In genomic region chr17:58121925-58122324, GRCh38 we compare ENCODE assay signal across 9 cellular contexts. TPM values are rescaled to one million over a fixed set of nuclear protein-coding genes. Genes with fewer than 3 reads are reported as not detected.
DNase-seq lines count a peak whose midpoint lies in the region; ATAC-seq, FAIRE-seq and TF ChIP-seq lines count a peak whose summit lies in the region.
"Had no signal": no experiment of that assay in that cellular context is flagged by ENCODE, and none has a peak within 500 bp of the region (broad histone marks: within the 10 kb centered on the region; RNA-seq: fewer than 3 reads in every experiment).

No MANE protein-coding gene starts in this region.

- TF ChIP-seq CTCF in natural killer cell (IDR thresholded peaks at IDR 0.05) (peak; percentile 54), kidney (IDR thresholded peaks at IDR 0.05; ENCODE audit: borderline replicate concordance, extremely low read depth, insufficient read depth) (peak; percentile 13)

- intact Hi-C loops in natural killer cell (cut with micrococcal nuclease): loop anchor here (1.0 kb wide), 1 partner anchor 50 kb away; no protein-coding TSS in a partner anchor
- intact Hi-C loops in kidney (cut with DNase I): no loop called here
- intact Hi-C loops in left cardiac atrium (cut with DNase I): no loop called here

- no peak overlapping the region for H3K9ac ChIP-seq in kidney (ENCODE audit: low read length in 2 of 2)

- no peak for DNase-seq in natural killer cell
- DNase-seq in natural killer cell treated with Interleukin-12 subunit alpha and Interleukin-12 subunit beta and Interleukin-15 and Interleukin-18, amount 100 ng/mL, for 72 hours (ENCODE audit: low spot score): no peak
- DNase-seq in NCI-H146 (lab: John Stamatoyannopoulos, UW): peak; percentile 38
- peak; percentile 58 for DNase-seq in activated CD8-positive, alpha-beta T cell treated with anti-CD3 and anti-CD28 coated beads, Interleukin-2, amount 10 ng/mL, durations not matched to agents 7 days and 5 days
- DNase-seq in kidney: no peak
- DNase-seq in left cardiac atrium: no peak

- no peaks in the 10 kb centered on the region for H3K4me1 ChIP-seq in kidney (ENCODE audit: control insufficient read depth in 1 of 2, insufficient read depth in 1 of 2, low read depth in 1 of 2, low read length in 2 of 2)

- no peak overlapping the region for H3K4me3 Mint-ChIP-seq in natural killer cell
- H3K4me3 Mint-ChIP-seq in natural killer cell treated with Interleukin-12 subunit alpha and Interleukin-12 subunit beta and Interleukin-15 and Interleukin-18, amount 100 ng/mL, for 72 hours: no peak overlapping the region
- H3K4me3 Mint-ChIP-seq in activated CD8-positive, alpha-beta T cell treated with anti-CD3 and anti-CD28 coated beads, Interleukin-2, amount 10 ng/mL, durations not matched to agents 7 days and 5 days: no peak overlapping the region

- H3K36me3 ChIP-seq in kidney (ENCODE audit: control insufficient read depth in 1 of 2, insufficient read depth in 2 of 2, low read length in 2 of 2): no peaks in the 10 kb centered on the region

- H3K27me3 Mint-ChIP-seq in natural killer cell (ENCODE audit: low read depth in 2 of 2): peaks cover 0 to 15% of the 10 kb centered on the region in 2 donors
- peaks cover 8 to 22% of the 10 kb centered on the region in 2 donors for H3K27me3 Mint-ChIP-seq in natural killer cell treated with Interleukin-12 subunit alpha and Interleukin-12 subunit beta and Interleukin-15 and Interleukin-18, amount 100 ng/mL, for 72 hours
- H3K27me3 Mint-ChIP-seq in activated CD8-positive, alpha-beta T cell treated with anti-CD3 and anti-CD28 coated beads, Interleukin-2, amount 10 ng/mL, durations not matched to agents 7 days and 5 days (ENCODE audit: low read depth): peaks cover 13% of the 10 kb centered on the region

- POLR2A ChIA-PET in activated CD8-positive, alpha-beta T cell treated with anti-CD3 and anti-CD28 coated beads, Interleukin-2, amount 10 ng/mL, durations not matched to agents 7 days and 5 days (lab: Charles Lee): no interaction called here

- H3K4me3 ChIP-seq in kidney (ENCODE audit: low read length in 2 of 2): no peak overlapping the region

- CTCF ChIA-PET in activated CD8-positive, alpha-beta T cell treated with anti-CD3 and anti-CD28 coated beads, Interleukin-2, amount 10 ng/mL, durations not matched to agents 7 days and 5 days (lab: Charles Lee): interaction anchor here (0.6 to 8.1 kb wide), 16 partner anchors 9 to 242 kb away, joined by 3 to 90 read pairs (median 4); partner anchors contain the start of gene MKS1

- no peak for FAIRE-seq in kidney (lab: Jason Lieb, UNC)
- FAIRE-seq: colon had no signal

- no peaks in the 10 kb centered on the region for H3K9me3 Mint-ChIP-seq in natural killer cell
- H3K9me3 Mint-ChIP-seq in natural killer cell treated with Interleukin-12 subunit alpha and Interleukin-12 subunit beta and Interleukin-15 and Interleukin-18, amount 100 ng/mL, for 72 hours: no peaks in the 10 kb centered on the region
- H3K9me3 Mint-ChIP-seq in activated CD8-positive, alpha-beta T cell treated with anti-CD3 and anti-CD28 coated beads, Interleukin-2, amount 10 ng/mL, durations not matched to agents 7 days and 5 days (ENCODE audit: insufficient read depth): no peaks in the 10 kb centered on the region

- H3K27ac ChIP-seq in kidney (ENCODE audit: low read depth in 2 of 2, low read length in 2 of 2): no peak overlapping the region

- ATAC-seq in natural killer cell: peak; percentile 54 to 76 (median 73)
- no peak for ATAC-seq in natural killer cell treated with Interleukin-12 subunit alpha and Interleukin-12 subunit beta and Interleukin-15 and Interleukin-18, amount 100 ng/mL, for 72 hours
- peak; percentile 75 for ATAC-seq in activated CD8-positive, alpha-beta T cell treated with anti-CD3 and anti-CD28 coated beads, Interleukin-2, amount 10 ng/mL, durations not matched to agents 7 days and 5 days
- ATAC-seq in GM19397 (IDR thresholded peaks at IDR 0.05; ENCODE audit: unreplicated experiment): no peak
- ATAC-seq in HG03175 (IDR thresholded peaks at IDR 0.05; ENCODE audit: unreplicated experiment): no peak
- ATAC-seq in left cardiac atrium: no peak

- H3K9me3 ChIP-seq in kidney (ENCODE audit: control insufficient read depth in 1 of 2, low read length in 2 of 2): no peaks in the 10 kb centered on the region

- no peak overlapping the region for H3K27ac Mint-ChIP-seq in natural killer cell
- H3K27ac Mint-ChIP-seq in natural killer cell treated with Interleukin-12 subunit alpha and Interleukin-12 subunit beta and Interleukin-15 and Interleukin-18, amount 100 ng/mL, for 72 hours: no peak overlapping the region
- no peak overlapping the region for H3K27ac Mint-ChIP-seq in activated CD8-positive, alpha-beta T cell treated with anti-CD3 and anti-CD28 coated beads, Interleukin-2, amount 10 ng/mL, durations not matched to agents 7 days and 5 days

- H3K36me3 Mint-ChIP-seq in natural killer cell: no peaks in the 10 kb centered on the region
- no peaks in the 10 kb centered on the region for H3K36me3 Mint-ChIP-seq in natural killer cell treated with Interleukin-12 subunit alpha and Interleukin-12 subunit beta and Interleukin-15 and Interleukin-18, amount 100 ng/mL, for 72 hours
- no peaks in the 10 kb centered on the region for H3K36me3 Mint-ChIP-seq in activated CD8-positive, alpha-beta T cell treated with anti-CD3 and anti-CD28 coated beads, Interleukin-2, amount 10 ng/mL, durations not matched to agents 7 days and 5 days (ENCODE audit: low read depth)

- H3K4me1 Mint-ChIP-seq in natural killer cell: peaks cover 5 to 7% of the 10 kb centered on the region in 2 donors
- H3K4me1 Mint-ChIP-seq in natural killer cell treated with Interleukin-12 subunit alpha and Interleukin-12 subunit beta and Interleukin-15 and Interleukin-18, amount 100 ng/mL, for 72 hours (ENCODE audit: low read depth in 2 of 2): peaks cover 0 to 3% of the 10 kb centered on the region in 2 donors
- H3K4me1 Mint-ChIP-seq in activated CD8-positive, alpha-beta T cell treated with anti-CD3 and anti-CD28 coated beads, Interleukin-2, amount 10 ng/mL, durations not matched to agents 7 days and 5 days (ENCODE audit: low read depth): peaks cover 4% of the 10 kb centered on the region

RNA-seq across cellular contexts. Expression of gene OR4D1, which starts 26.3 kb away (rescaled TPM):
- total RNA-seq in natural killer cell: 1 to 10 TPM; 1.0 to 1.6 (median 1.2) TPM
- under 1 TPM in 1 of 2 donors, not detected in 1; 0.25 TPM for total RNA-seq in natural killer cell treated with Interleukin-12 subunit alpha and Interleukin-12 subunit beta and Interleukin-15 and Interleukin-18, amount 100 ng/mL, for 72 hours
- total RNA-seq in activated CD8-positive, alpha-beta T cell treated with anti-CD3 and anti-CD28 coated beads, Interleukin-2, amount 10 ng/mL, durations not matched to agents 7 days and 5 days: under 1 TPM; 0.50 TPM
- 0.06 TPM for total RNA-seq in kidney
- polyA plus RNA-seq in kidney (ENCODE audit: insufficient read depth, low read depth, low replicate concordance): not detected
- not detected for total RNA-seq in left cardiac atrium

RNA-seq across cellular contexts. Expression of gene DYNLL2, which starts 38.7 kb away (rescaled TPM):
- 10 to 100 TPM; 25.6 to 37.0 (median 36.1) TPM for total RNA-seq in natural killer cell
- 10 to 100 TPM; 27.9 to 37.9 TPM for total RNA-seq in natural killer cell treated with Interleukin-12 subunit alpha and Interleukin-12 subunit beta and Interleukin-15 and Interleukin-18, amount 100 ng/mL, for 72 hours
- 10 to 100 TPM; 30.9 to 31.7 TPM for total RNA-seq in activated CD8-positive, alpha-beta T cell treated with anti-CD3 and anti-CD28 coated beads, Interleukin-2, amount 10 ng/mL, durations not matched to agents 7 days and 5 days
- 43.2 TPM for total RNA-seq in kidney
- 59.7 TPM for polyA plus RNA-seq in kidney (ENCODE audit: insufficient read depth, low read depth, low replicate concordance)
- 10 to 100 TPM; 50.5 to 51.0 TPM for total RNA-seq in left cardiac atrium

RNA-seq across cellular contexts. Expression of gene OR4D2, which starts 44.9 kb away (rescaled TPM):
- total RNA-seq in natural killer cell: not detected
- total RNA-seq in natural killer cell treated with Interleukin-12 subunit alpha and Interleukin-12 subunit beta and Interleukin-15 and Interleukin-18, amount 100 ng/mL, for 72 hours: not detected
- total RNA-seq in activated CD8-positive, alpha-beta T cell treated with anti-CD3 and anti-CD28 coated beads, Interleukin-2, amount 10 ng/mL, durations not matched to agents 7 days and 5 days: not detected
- not detected for total RNA-seq in kidney
- not detected for polyA plus RNA-seq in kidney (ENCODE audit: insufficient read depth, low read depth, low replicate concordance)
- total RNA-seq in left cardiac atrium: not detected

Comparison
In these comparisons a context has a peak if more than half of its experiments do, and no peak if none do; other contexts are left out.
1. ATAC-seq: peak in natural killer cell (3 of 3) and activated CD8-positive, alpha-beta T cell treated with anti-CD3 and anti-CD28 coated beads, Interleukin-2, amount 10 ng/mL, durations not matched to agents 7 days and 5 days (single experiment); none in natural killer cell treated with Interleukin-12 subunit alpha and Interleukin-12 subunit beta and Interleukin-15 and Interleukin-18, amount 100 ng/mL, for 72 hours (0 of 2), GM19397 (single experiment), HG03175 (single experiment) and left cardiac atrium (0 of 2).
2. DNase-seq: peak in NCI-H146 (single experiment) and activated CD8-positive, alpha-beta T cell treated with anti-CD3 and anti-CD28 coated beads, Interleukin-2, amount 10 ng/mL, durations not matched to agents 7 days and 5 days (single experiment); none in natural killer cell (single experiment), natural killer cell treated with Interleukin-12 subunit alpha and Interleukin-12 subunit beta and Interleukin-15 and Interleukin-18, amount 100 ng/mL, for 72 hours (single experiment), kidney (single experiment) and left cardiac atrium (single experiment).